Comparison of ENCODE assay signal across 14 cellular contexts in genomic region chrX:154672084-154672483, GRCh38. TPM values are rescaled to one million over a fixed set of nuclear protein-coding genes. Genes with fewer than 3 reads are reported as not detected.
"Had no signal": no experiment of that assay in that cellular context is flagged by ENCODE, and none has a peak within 500 bp of the region (broad histone marks: within the 10 kb centered on the region; RNA-seq: fewer than 3 reads in every experiment).

No MANE protein-coding gene starts in this region.

RNA-seq across cellular contexts. Expression of gene CTAG2, which starts 18.7 kb away (rescaled TPM):
- total RNA-seq: activated B cell treated with CpG ODN at 0.5 μM for 24 hours; activated CD4-positive, alpha-beta memory T cell treated with anti-CD3 and anti-CD28 coated beads for 36 hours; activated CD4-positive, alpha-beta memory T cell treated with anti-CD3 and anti-CD28 coated beads, Interleukin-2, amount 10 ng/mL, durations not matched to agents 7 days and 5 days; activated CD4-positive, alpha-beta T cell treated with anti-CD3 and anti-CD28 coated beads for 36 hours; activated CD4-positive, alpha-beta T cell treated with anti-CD3 and anti-CD28 coated beads, Interleukin-2, amount 10 ng/mL, durations not matched to agents 24 days and 14 days; activated CD8-positive, alpha-beta T cell treated with anti-CD3 and anti-CD28 coated beads for 36 hours; activated CD8-positive, alpha-beta T cell treated with anti-CD3 and anti-CD28 coated beads, Interleukin-2, amount 10 ng/mL, durations not matched to agents 7 days and 5 days; T-helper 1 cell treated with Interleukin-12 subunit alpha and Interleukin-12 subunit beta and Interleukin-4 antibody, amounts not matched to agents 30 ng/mL and 1 ng/mL, for 36 hours; T-helper 17 cell; T-helper 2 cell treated with Interferon-gamma antibody and Interleukin-4, amounts not matched to agents 100 ng/mL and 5 ng/mL, for 36 hours; WTC11 had no signal

RNA-seq across cellular contexts. Expression of gene CTAG1B, which starts 53.0 kb away (rescaled TPM):
- total RNA-seq: activated B cell treated with CpG ODN at 0.5 μM for 24 hours; activated CD4-positive, alpha-beta memory T cell treated with anti-CD3 and anti-CD28 coated beads for 36 hours; activated CD4-positive, alpha-beta memory T cell treated with anti-CD3 and anti-CD28 coated beads, Interleukin-2, amount 10 ng/mL, durations not matched to agents 7 days and 5 days; activated CD4-positive, alpha-beta T cell treated with anti-CD3 and anti-CD28 coated beads for 36 hours; activated CD4-positive, alpha-beta T cell treated with anti-CD3 and anti-CD28 coated beads, Interleukin-2, amount 10 ng/mL, durations not matched to agents 24 days and 14 days; activated CD8-positive, alpha-beta memory T cell treated with anti-CD3 and anti-CD28 coated beads for 36 hours; activated CD8-positive, alpha-beta memory T cell treated with anti-CD3 and anti-CD28 coated beads, Interleukin-2, amount 10 ng/mL, durations not matched to agents 7 days and 5 days; activated CD8-positive, alpha-beta T cell treated with anti-CD3 and anti-CD28 coated beads for 36 hours; activated CD8-positive, alpha-beta T cell treated with anti-CD3 and anti-CD28 coated beads, Interleukin-2, amount 10 ng/mL, durations not matched to agents 7 days and 5 days; T-cell; T-helper 1 cell treated with Interleukin-12 subunit alpha and Interleukin-12 subunit beta and Interleukin-4 antibody, amounts not matched to agents 30 ng/mL and 1 ng/mL, for 36 hours; T-helper 17 cell; T-helper 2 cell treated with Interferon-gamma antibody and Interleukin-4, amounts not matched to agents 100 ng/mL and 5 ng/mL, for 36 hours; WTC11 had no signal
